26 cellular contexts compared by ENCODE assay signal in genomic region chr5:83385812-83386211, GRCh38.
A peak's percentile ranks its signal among the peaks of the same experiment; 100 is the strongest.
DNase-seq lines count a peak whose midpoint lies in the region; ATAC-seq and TF ChIP-seq lines count a peak whose summit lies in the region.
"Had no signal": no experiment of that assay in that cellular context is flagged by ENCODE, and none has a peak within 500 bp of the region (broad histone marks: within the 10 kb centered on the region; RNA-seq: fewer than 3 reads in every experiment).

No MANE protein-coding gene starts in this region.

- H3K36me3 ChIP-seq in mammary epithelial cell (ENCODE audit: insufficient read depth, low read length) (no peaks in the 10 kb centered on the region), breast epithelium (no peaks in the 10 kb centered on the region)
- H3K36me3 ChIP-seq: SJCRH30 had no signal

- ATAC-seq in GM21515 (IDR thresholded peaks at IDR 0.05; ENCODE audit: unreplicated experiment) = no peak
- no peak for ATAC-seq in HG02885 (IDR thresholded peaks at IDR 0.05; ENCODE audit: poor library complexity, unreplicated experiment)
- ATAC-seq: A549, HepG2 had no signal

- TF ChIP-seq CTCF in mammary epithelial cell (conservative IDR thresholded peaks at IDR 0.05 in 1 of 2, IDR thresholded peaks at IDR 0.05 in 1 of 2; ENCODE audit: extremely low read depth in 1 of 2, insufficient read depth in 1 of 2, low read depth in 1 of 2, low read length in 2 of 2) (peak; percentile 12 to 23), breast epithelium (IDR thresholded peaks at IDR 0.05) (no peak), HFFc6 (IDR thresholded peaks at IDR 0.05) (0 out of 2 replicates have a peak, but pooled peaks have one; percentile 9), cardiac fibroblast (IDR thresholded peaks at IDR 0.05; ENCODE audit: low read depth, low read length) (peak; percentile 6)

- no peaks in the 10 kb centered on the region for H3K79me2 ChIP-seq in mammary epithelial cell (ENCODE audit: insufficient read depth, low read length)

- peaks cover 12% of the 10 kb centered on the region for H3K4me1 Mint-ChIP-seq in HFFc6 (ENCODE audit: low read depth)
- H3K4me1 Mint-ChIP-seq: CD4-positive, alpha-beta memory T cell had no signal

- no peak overlapping the region for H3K9ac ChIP-seq in mammary epithelial cell (ENCODE audit: insufficient read depth, low read length)
- H3K9ac ChIP-seq: BLaER1 treated with 17β-estradiol and CSF1 and Interleukin-3, amounts not matched to agents 10 nM and 100 nM; GM23248 had no signal

- WGBS in mammary epithelial cell (ENCODE audit: low coverage, missing lambda C conversion rate) = 78% methylated on average over 4 of the region's 4 CpGs

- no peak overlapping the region for H2AFZ ChIP-seq in mammary epithelial cell (ENCODE audit: low read depth, low read length)
- H2AFZ ChIP-seq: GM23248 had no signal

- H3K27ac ChIP-seq in mammary epithelial cell (ENCODE audit: insufficient read depth, low read depth, low read length) (no peak overlapping the region), breast epithelium (no peak overlapping the region)
- H3K27ac ChIP-seq: A549; BLaER1 treated with 17β-estradiol and CSF1 and Interleukin-3, amounts not matched to agents 10 nM and 100 nM; GM23248; SJCRH30 had no signal

- H3K9me3 Mint-ChIP-seq in HFFc6 = no peaks in the 10 kb centered on the region; the same call in 1 of the 2 replicates

- CTCF ChIA-PET in mammary epithelial cell (lab: Charles Lee; ENCODE audit: low non-redundant PET) = interaction anchor here (0.7 kb wide), 1 partner anchor 443 kb away, joined by 3 read pairs; no protein-coding TSS in a partner anchor

- DNase-seq in mammary epithelial cell (no peak), breast epithelium (ENCODE audit: low spot score in 2 of 2) (no peak), HFFc6 (no peak), cardiac fibroblast (ENCODE audit: low read depth in 2 of 2) (no peak), GOT3 (lab: John Stamatoyannopoulos, UW) (no peak), COR-L47 (lab: John Stamatoyannopoulos, UW) (no peak)
- DNase-seq: AML-193; CD4-positive, alpha-beta memory T cell; DMS 273 treated with DMSO at 0.1 percent for 48 hours; DND-41; GM23248; HCEC 1CT; Karpas-422; NCI-H1105 treated with DMSO at 0.1 percent for 48 hours; NCI-H146; NCI-H1930; NCI-H2107; NCI-H524 treated with DMSO at 0.1 percent for 48 hours; NCI-H774; SJCRH30; T-helper 1 cell had no signal

- in situ Hi-C loops in mammary epithelial cell (cut with MboI; ENCODE audit: low sequenced_read_pairs in 2 of 2) = no loop called here

- H3K4me1 ChIP-seq in mammary epithelial cell (ENCODE audit: insufficient read depth, low read length) (no peaks in the 10 kb centered on the region), breast epithelium (no peaks in the 10 kb centered on the region)

- no peaks in the 10 kb centered on the region for H3K36me3 Mint-ChIP-seq in HFFc6 (ENCODE audit: low read depth)

- intact Hi-C loops in mammary epithelial cell (cut with micrococcal nuclease) (no loop called here), breast epithelium (cut with DNase I; ENCODE audit: low total_unique reads) (no loop called here)

- no TSS peak for BruUV-seq in mammary epithelial cell (replicated peaks; lab: Mats Ljungman, UMichigan)

- no peak overlapping the region for H3K27ac Mint-ChIP-seq in HFFc6
- H3K27ac Mint-ChIP-seq: CD4-positive, alpha-beta memory T cell had no signal

- no peaks in the 10 kb centered on the region for H3K27me3 ChIP-seq in mammary epithelial cell (ENCODE audit: insufficient read depth, low read length)
- H3K27me3 ChIP-seq in breast epithelium = no peaks in the 10 kb centered on the region
- H3K27me3 ChIP-seq: BLaER1 treated with 17β-estradiol and CSF1 and Interleukin-3, amounts not matched to agents 10 nM and 100 nM; SJCRH30 had no signal

- dilution Hi-C loops in mammary epithelial cell (cut with HindIII; ENCODE audit: low sequenced_read_pairs) = no loop called here

- H4K20me1 ChIP-seq in mammary epithelial cell (ENCODE audit: insufficient read depth, low read length) = no peaks in the 10 kb centered on the region
- H4K20me1 ChIP-seq: BLaER1 treated with 17β-estradiol and CSF1 and Interleukin-3, amounts not matched to agents 10 nM and 100 nM had no signal

- H3K9me3 ChIP-seq in mammary epithelial cell (replicated peaks; ENCODE audit: insufficient read depth, low read length) (no peaks in the 10 kb centered on the region), breast epithelium (no peaks in the 10 kb centered on the region)
- H3K9me3 ChIP-seq: A549, SJCRH30 had no signal

- no peaks in the 10 kb centered on the region for H3K27me3 Mint-ChIP-seq in HFFc6 (ENCODE audit: insufficient read depth)
- H3K27me3 Mint-ChIP-seq: CD4-positive, alpha-beta memory T cell had no signal

- no peak overlapping the region for H3K4me3 Mint-ChIP-seq in HFFc6
- H3K4me3 Mint-ChIP-seq: CD4-positive, alpha-beta memory T cell had no signal

- H3K4me2 ChIP-seq in mammary epithelial cell (ENCODE audit: insufficient read depth, low read depth, low read length) = no peak overlapping the region
- H3K4me2 ChIP-seq: A549; BLaER1 treated with 17β-estradiol and CSF1 and Interleukin-3, amounts not matched to agents 10 nM and 100 nM had no signal

- H3K4me3 ChIP-seq in mammary epithelial cell (replicated peaks in 1 of 3; ENCODE audit: insufficient read depth in 1 of 3, low read depth in 2 of 3, low read length in 3 of 3) = no peak overlapping the region
- H3K4me3 ChIP-seq in breast epithelium = no peak overlapping the region
- H3K4me3 ChIP-seq in cardiac fibroblast (replicated peaks in 1 of 2; ENCODE audit: low read depth in 2 of 2, low read length in 2 of 2) = no peak overlapping the region
- H3K4me3 ChIP-seq: A549; BLaER1 treated with 17β-estradiol and CSF1 and Interleukin-3, amounts not matched to agents 10 nM and 100 nM; GM23248; SJCRH30 had no signal

- no peak for TF ChIP-seq POLR2A in breast epithelium (IDR thresholded peaks at IDR 0.05)

Comparison
In these comparisons a context has a peak if more than half of its experiments do, and no peak if none do; other contexts are left out.
1. CTCF ChIP-seq: peak in mammary epithelial cell (2 of 2), HFFc6 (single experiment) and cardiac fibroblast (single experiment); none in breast epithelium (0 of 3).